8 cellular contexts compared by ENCODE assay signal in genomic region chr11:64268687-64269379, GRCh38. TPM values are rescaled to one million over a fixed set of nuclear protein-coding genes. Genes with fewer than 3 reads are reported as not detected.
DNase-seq lines count a peak whose midpoint lies in the region; ATAC-seq and TF ChIP-seq lines count a peak whose summit lies in the region.

No MANE protein-coding gene starts in this region.

- H3K4me1 ChIP-seq in MM.1S (ENCODE audit: low read length) (0 out of 2 replicates have a peak, but pooled peaks cover 5% of the 10 kb centered on the region), fibroblast of lung (ENCODE audit: control insufficient read depth, extremely low read depth, insufficient read depth, low read length) (peaks cover 24% of the 10 kb centered on the region), vagina (peaks cover 33% of the 10 kb centered on the region)

- peak overlapping the region; percentile 94 to 97 (median 96) for H3K4me3 Mint-ChIP-seq in nephron

- H3K9me2 ChIP-seq in MM.1S (replicated peaks; ENCODE audit: insufficient read depth, low read length), result no peaks in the 10 kb centered on the region

- H3K4me2 ChIP-seq in MM.1S (ENCODE audit: low read depth, low read length), result peak overlapping the region; percentile 83
- peak overlapping the region; percentile 96 for H3K4me2 ChIP-seq in fibroblast of lung (ENCODE audit: extremely low read depth, insufficient read depth, low read length)

- peak overlapping the region; percentile 81 to 99 (median 98) for H3K27ac Mint-ChIP-seq in nephron

- peaks cover 4% of the 10 kb centered on the region for H3K36me3 Mint-ChIP-seq in nephron (ENCODE audit: low read depth)

- intact Hi-C loops in vagina (cut with DNase I), result no loop called here

- H3K36me3 ChIP-seq in MM.1S (replicated peaks; ENCODE audit: insufficient read depth, low read length) (no peaks in the 10 kb centered on the region), fibroblast of lung (ENCODE audit: control insufficient read depth, insufficient read depth, low read length) (peaks cover 19% of the 10 kb centered on the region), vagina (peaks cover 0 to 25% of the 10 kb centered on the region in 2 donors)

- H3K9me3 ChIP-seq in MM.1S (replicated peaks; ENCODE audit: insufficient read depth, low read length), result no peaks in the 10 kb centered on the region
- H3K9me3 ChIP-seq in fibroblast of lung (ENCODE audit: control insufficient read depth, insufficient read depth, low read depth, low read length), result no peaks in the 10 kb centered on the region
- no peaks in the 10 kb centered on the region for H3K9me3 ChIP-seq in vagina

- no peaks in the 10 kb centered on the region for H3K27me3 Mint-ChIP-seq in nephron (ENCODE audit: low read depth)

- H3K4me3 ChIP-seq in MM.1S (ENCODE audit: low read length), result peak overlapping the region; percentile 80
- H3K4me3 ChIP-seq in fibroblast of lung (replicated peaks in 1 of 4; ENCODE audit: control extremely low read depth in 1 of 4, insufficient read depth in 1 of 4, low read depth in 3 of 4, low read length in 4 of 4), result peak overlapping the region; percentile 57 to 76 (median 64)
- H3K4me3 ChIP-seq in vagina, result peak overlapping the region; percentile 87 to 92

- peak overlapping the region; percentile 73 for H2AFZ ChIP-seq in MM.1S (ENCODE audit: low read length)
- H2AFZ ChIP-seq in fibroblast of lung (ENCODE audit: low read length), result no peak overlapping the region

- H3K27me3 ChIP-seq in MM.1S (replicated peaks; ENCODE audit: insufficient read depth, low read length) (no peaks in the 10 kb centered on the region), fibroblast of lung (ENCODE audit: control insufficient read depth, insufficient read depth, low read length) (no peaks in the 10 kb centered on the region), vagina (no peaks in the 10 kb centered on the region)

- H3K27ac ChIP-seq in MM.1S (ENCODE audit: low read length) (peak overlapping the region; percentile 83), fibroblast of lung (ENCODE audit: insufficient read depth, low read length) (peak overlapping the region; percentile 91), vagina (peak overlapping the region; percentile 98)

- peaks cover 11% of the 10 kb centered on the region; the same call in 1 of the 2 replicates for H3K79me2 ChIP-seq in MM.1S (ENCODE audit: low read length)
- H3K79me2 ChIP-seq in fibroblast of lung (ENCODE audit: control insufficient read depth, insufficient read depth, low read length), result peaks cover 2% of the 10 kb centered on the region

- H4K20me1 ChIP-seq in MM.1S (ENCODE audit: insufficient read depth, low read length), result no peaks in the 10 kb centered on the region
- H4K20me1 ChIP-seq in fibroblast of lung (ENCODE audit: control insufficient read depth, extremely low read depth, insufficient read depth, low read length), result no peaks in the 10 kb centered on the region

- DNase-seq in ELR (ENCODE audit: low read depth), result peak; percentile 78
- peak; percentile 54 for DNase-seq in MM.1S
- peak; percentile 68 to 73 for DNase-seq in fibroblast of lung (ENCODE audit: low read depth in 2 of 2)
- no peak for DNase-seq in vagina (ENCODE audit: extremely low spot score in 2 of 2)
- no peak for DNase-seq in NCI-H187 treated with DMSO at 0.1 percent for 48 hours (lab: John Stamatoyannopoulos, UW)

- H3K9me3 Mint-ChIP-seq in nephron, result no peaks in the 10 kb centered on the region

- TF ChIP-seq CTCF in MM.1S (IDR thresholded peaks at IDR 0.05; ENCODE audit: low read length) (no peak), fibroblast of lung (conservative IDR thresholded peaks at IDR 0.05 in 1 of 2, IDR thresholded peaks at IDR 0.05 in 1 of 2; ENCODE audit: low read depth in 1 of 2, low read length in 2 of 2) (no peak), nephron (IDR thresholded peaks at IDR 0.05; ENCODE audit: unreplicated experiment in 3 of 3) (no peak), vagina (IDR thresholded peaks at IDR 0.05) (no peak)

- peak overlapping the region; percentile 84 for H3K9ac ChIP-seq in MM.1S (ENCODE audit: low read length)
- peak overlapping the region; percentile 75 for H3K9ac ChIP-seq in fibroblast of lung (ENCODE audit: insufficient read depth, low read length)

- ATAC-seq in GM21737 (IDR thresholded peaks at IDR 0.05; ENCODE audit: unreplicated experiment), result peak; percentile 14
- ATAC-seq in activated CD4-positive, CD25-positive, alpha-beta regulatory T cell treated with anti-CD3 and anti-CD28 coated beads, Interleukin-2, amount 50 U/mL, for 24 hours, result peak; percentile 1 to 13

- H3F3A ChIP-seq in MM.1S (ENCODE audit: insufficient read depth, low read length), result peaks cover 26% of the 10 kb centered on the region

- TF ChIP-seq POLR2A in vagina (IDR thresholded peaks at IDR 0.05), result no peak

- H3K4me1 Mint-ChIP-seq in nephron, result peaks cover 7% of the 10 kb centered on the region

RNA-seq across cellular contexts. Expression of gene BAD, which starts 15.6 kb away (rescaled TPM):
- total RNA-seq in fibroblast of lung, result 68.6 and 79.9 TPM in 2 replicates
- polyA plus RNA-seq in fibroblast of lung, result 31.6 and 35.7 TPM in 2 replicates
- 69.9 and 76.8 TPM in 2 replicates for polyA plus RNA-seq in fibroblast of lung (2012)
- 31.6 and 33.8 TPM in 2 replicates for polyA minus RNA-seq in fibroblast of lung (ENCODE audit: low replicate concordance)
- 83.5 TPM for total RNA-seq in vagina

RNA-seq across cellular contexts. Expression of gene GPR137, which starts 16.8 kb away (rescaled TPM):
- total RNA-seq in fibroblast of lung, result 8.2 and 10.9 TPM in 2 replicates
- polyA plus RNA-seq in fibroblast of lung, result 10.7 and 11.6 TPM in 2 replicates
- 28.4 and 30.0 TPM in 2 replicates for polyA plus RNA-seq in fibroblast of lung (2012)
- polyA minus RNA-seq in fibroblast of lung (ENCODE audit: low replicate concordance), result 96.4 and 99.0 TPM in 2 replicates
- total RNA-seq in vagina, result 20.6 TPM

RNA-seq across cellular contexts. Expression of gene PLCB3, which starts 17.5 kb away (rescaled TPM):
- total RNA-seq in fibroblast of lung (34.2 and 37.2 TPM in 2 replicates), vagina (33.1 TPM)
- 17.2 and 20.6 TPM in 2 replicates for polyA plus RNA-seq in fibroblast of lung
- polyA plus RNA-seq in fibroblast of lung (2012), result 23.7 and 27.9 TPM in 2 replicates
- polyA minus RNA-seq in fibroblast of lung (ENCODE audit: low replicate concordance), result 47.7 and 56.8 TPM in 2 replicates

RNA-seq across cellular contexts. Expression of gene PPP1R14B, which starts 22.1 kb away (rescaled TPM):
- total RNA-seq in fibroblast of lung (121 and 122 TPM in 2 replicates), vagina (85.2 TPM)
- polyA plus RNA-seq in fibroblast of lung, result 107 and 199 TPM in 2 replicates
- polyA plus RNA-seq in fibroblast of lung (2012), result 196 and 388 TPM in 2 replicates
- 104 and 218 TPM in 2 replicates for polyA minus RNA-seq in fibroblast of lung (ENCODE audit: low replicate concordance)

RNA-seq across cellular contexts. Expression of gene KCNK4, which starts 22.3 kb away (rescaled TPM):
- total RNA-seq in fibroblast of lung (under 0.01 TPM in 1 of 2 replicates, not detected in the other), vagina (0.98 TPM)
- not detected in 2 replicates for polyA plus RNA-seq in fibroblast of lung
- polyA plus RNA-seq in fibroblast of lung (2012), result not detected in 2 replicates
- not detected in 2 replicates for polyA minus RNA-seq in fibroblast of lung (ENCODE audit: low replicate concordance)

Comparison
In these comparisons a context has a peak if more than half of its experiments do, and no peak if none do; other contexts are left out.
1. DNase-seq: peak in ELR (single experiment), MM.1S (single experiment) and fibroblast of lung (2 of 2); none in vagina (0 of 2) and NCI-H187 treated with DMSO at 0.1 percent for 48 hours (single experiment).
2. Peak in every context shown above with its lines, with median percentiles within 50 percentile points of each other: H3K27ac ChIP-seq and H3K4me3 ChIP-seq.